In the genomic region with DNA sequence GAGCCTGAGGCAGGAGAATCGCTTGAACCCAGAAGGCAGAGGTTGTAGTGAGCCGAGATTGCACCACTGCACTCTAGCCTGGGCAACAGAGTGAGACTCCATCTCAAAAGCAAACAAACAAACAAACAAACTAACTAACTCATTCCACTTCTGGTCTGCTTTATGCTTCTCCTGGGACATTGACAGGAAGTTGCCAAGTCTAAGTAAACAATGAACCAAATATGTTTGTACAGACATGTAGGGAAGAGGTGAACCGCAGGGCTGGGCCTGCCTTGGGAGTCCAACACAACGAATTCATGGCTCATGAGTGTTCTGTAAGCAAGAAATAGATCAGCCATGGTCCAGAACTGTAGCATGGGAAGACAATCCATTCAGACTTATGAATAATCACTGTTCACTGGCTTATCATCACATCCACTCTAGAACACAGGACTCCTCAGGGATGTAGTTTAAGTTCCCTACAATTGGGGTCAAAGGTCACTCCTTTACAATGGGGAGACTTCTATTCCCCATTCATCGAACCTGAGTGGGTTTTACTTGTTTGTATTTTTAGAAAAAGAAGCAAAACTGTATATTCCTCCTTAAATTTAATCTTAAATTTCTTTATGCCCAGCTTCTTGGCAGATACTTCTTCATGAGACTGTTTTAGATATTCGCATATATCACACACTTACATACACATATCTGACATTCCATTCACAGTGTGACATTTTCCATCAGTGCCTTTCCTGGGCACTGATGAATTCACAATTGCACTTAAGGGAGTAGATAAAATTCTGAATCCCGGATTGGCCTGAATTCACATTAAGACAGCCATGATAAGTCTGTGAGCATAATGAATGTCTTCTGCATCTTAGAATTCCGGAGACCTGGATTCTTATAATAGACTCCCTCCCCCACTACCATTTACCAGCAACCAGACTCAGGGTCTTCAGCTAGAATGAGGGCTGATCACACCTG, we compare ENCODE assay signal across 1 cellular context.
TF ChIP-seq lines count a peak whose summit lies in the region.

No MANE protein-coding gene starts in this region.

TF ChIP-seq in IMR-90, 13 proteins besides CTCF, POLR2A, EP300 and RAD21 (continued from another document):
- TF ChIP-seq, protein P1, sequence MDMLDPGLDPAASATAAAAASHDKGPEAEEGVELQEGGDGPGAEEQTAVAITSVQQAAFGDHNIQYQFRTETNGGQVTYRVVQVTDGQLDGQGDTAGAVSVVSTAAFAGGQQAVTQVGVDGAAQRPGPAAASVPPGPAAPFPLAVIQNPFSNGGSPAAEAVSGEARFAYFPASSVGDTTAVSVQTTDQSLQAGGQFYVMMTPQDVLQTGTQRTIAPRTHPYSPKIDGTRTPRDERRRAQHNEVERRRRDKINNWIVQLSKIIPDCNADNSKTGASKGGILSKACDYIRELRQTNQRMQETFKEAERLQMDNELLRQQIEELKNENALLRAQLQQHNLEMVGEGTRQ (IDR thresholded peaks at IDR 0.05; ENCODE audit: low read depth, low read length): no peak
- TF ChIP-seq CHD1 (IDR thresholded peaks at IDR 0.05; ENCODE audit: low read depth, low read length): no peak
- no peak for TF ChIP-seq RFX5 (IDR thresholded peaks at IDR 0.05; ENCODE audit: low read depth, low read length)
- no peak for TF ChIP-seq MAZ (IDR thresholded peaks at IDR 0.05; ENCODE audit: borderline replicate concordance, low read depth, low read length)
- no peak for TF ChIP-seq MAFK (IDR thresholded peaks at IDR 0.05; ENCODE audit: low read depth, low read length)
- TF ChIP-seq MXI1 (IDR thresholded peaks at IDR 0.05; ENCODE audit: borderline replicate concordance, low read depth, low read length): no peak
- TF ChIP-seq FOS (IDR thresholded peaks at IDR 0.05; ENCODE audit: low read depth, low read length): no peak
